24 cellular contexts compared by ENCODE assay signal in the genomic region with DNA sequence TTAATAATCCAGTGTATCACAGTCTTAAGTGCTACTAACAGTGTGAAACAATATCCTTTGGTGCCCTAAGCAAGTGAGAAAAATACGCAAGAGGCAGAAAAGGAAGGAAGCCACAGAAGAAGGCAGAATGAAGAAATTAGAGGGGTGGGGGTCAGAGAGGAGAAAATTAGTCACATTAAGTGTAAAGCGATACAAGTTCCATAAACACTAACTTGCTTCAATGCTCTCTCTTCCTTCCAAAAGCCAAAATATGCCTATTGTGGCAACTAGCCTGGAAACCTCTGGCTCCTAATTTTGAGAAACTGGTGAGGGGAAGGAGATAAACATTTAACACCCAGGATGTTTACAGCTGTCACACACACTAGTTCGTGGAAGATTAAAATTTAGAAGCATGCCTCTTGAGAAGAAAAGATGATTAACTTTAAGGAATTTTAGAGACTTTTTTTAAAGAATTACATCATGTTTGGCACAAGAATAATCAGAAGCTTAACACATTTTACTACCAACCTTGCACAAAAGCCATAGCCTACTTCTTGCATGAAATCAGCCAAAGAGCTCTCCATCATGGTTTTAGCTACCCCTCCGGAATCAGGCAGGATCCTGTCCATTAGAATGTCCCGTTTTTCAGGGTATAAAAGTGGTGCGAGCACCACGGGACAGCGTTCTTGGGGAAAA. TPM values are rescaled to one million over a fixed set of nuclear protein-coding genes. Genes with fewer than 3 reads are reported as not detected.
DNase-seq lines count a peak whose midpoint lies in the region; ATAC-seq, FAIRE-seq and TF ChIP-seq lines count a peak whose summit lies in the region.
"Had no signal": no experiment of that assay in that cellular context is flagged by ENCODE, and none has a peak within 500 bp of the region (broad histone marks: within the 10 kb centered on the region; RNA-seq: fewer than 3 reads in every experiment).

No MANE protein-coding gene starts in this region.

- in situ Hi-C loops in GM12878 (cut with MboI), result no loop called here

- H3K4me3 ChIP-seq in GM12878, result no peak overlapping the region
- H3K4me3 ChIP-seq: BLaER1 treated with 17β-estradiol and CSF1 and Interleukin-3, amounts not matched to agents 10 nM and 100 nM; gastrocnemius medialis had no signal

- FAIRE-seq in GM12878 (lab: Jason Lieb, UNC), result peak; percentile 54
- FAIRE-seq: urothelium cell line had no signal

- H3K27ac Mint-ChIP-seq in activated CD4-positive, alpha-beta T cell treated with anti-CD3 and anti-CD28 coated beads, Interleukin-2, amount 10 ng/mL, durations not matched to agents 7 days and 5 days, result peak overlapping the region; percentile 29
- H3K27ac Mint-ChIP-seq in HFFc6 (peak overlapping the region; percentile 53), neural crest cell (ENCODE audit: unreplicated experiment) (peak overlapping the region; percentile 54)
- H3K27ac Mint-ChIP-seq: activated naive CD8-positive, alpha-beta T cell treated with anti-CD3 and anti-CD28 coated beads, Interleukin-2, amount 10 ng/mL, durations not matched to agents 7 days and 5 days; nephron had no signal

- H3K9me3 Mint-ChIP-seq in activated CD4-positive, alpha-beta T cell treated with anti-CD3 and anti-CD28 coated beads, Interleukin-2, amount 10 ng/mL, durations not matched to agents 7 days and 5 days, result no peaks in the 10 kb centered on the region
- H3K9me3 Mint-ChIP-seq in HFFc6 (no peaks in the 10 kb centered on the region), neural crest cell (no peaks in the 10 kb centered on the region)
- H3K9me3 Mint-ChIP-seq: activated naive CD8-positive, alpha-beta T cell treated with anti-CD3 and anti-CD28 coated beads, Interleukin-2, amount 10 ng/mL, durations not matched to agents 7 days and 5 days; nephron; T-cell had no signal

- H3K27me3 ChIP-seq in GM12878 (replicated peaks in 1 of 2; ENCODE audit: control insufficient read depth in 2 of 2, insufficient read depth in 2 of 2, low read length in 1 of 2), result no peaks in the 10 kb centered on the region
- H3K27me3 ChIP-seq: BLaER1 treated with 17β-estradiol and CSF1 and Interleukin-3, amounts not matched to agents 10 nM and 100 nM; gastrocnemius medialis had no signal

- H3K36me3 ChIP-seq in GM12878 (ENCODE audit: control insufficient read depth in 2 of 2, insufficient read depth in 2 of 2, low read length in 1 of 2), result peaks cover 9 to 58% of the 10 kb centered on the region in 2 experiments

- no peak for ATAC-seq in GM12878
- ATAC-seq: gastrocnemius medialis, T-cell had no signal

- DNase-seq in activated CD4-positive, alpha-beta T cell treated with anti-CD3 and anti-CD28 coated beads, Interleukin-2, amount 10 ng/mL, durations not matched to agents 7 days and 5 days, result no peak
- DNase-seq in activated CD4-positive, alpha-beta T cell treated with anti-CD3 and anti-CD28 coated beads, Interleukin-2, amount 50 U/mL, for 1 hour, result no peak
- no peak for DNase-seq in HFFc6
- DNase-seq in GM12878 (ENCODE audit: low read depth, low spot score), result no peak
- no peak for DNase-seq in neural crest cell (ENCODE audit: low read depth, low spot score)
- no peak for DNase-seq in NCI-H524 (lab: John Stamatoyannopoulos, UW)
- DNase-seq in midbrain (lab: John Stamatoyannopoulos, UW), result no peak
- no peak for DNase-seq in NOMO-1 treated with dmso at 0.1 percent for 144 hours (lab: John Stamatoyannopoulos, UW; ENCODE audit: unreplicated experiment)
- DNase-seq: activated CD4-positive, alpha-beta T cell treated with anti-CD3 and anti-CD28 coated beads, Interleukin-2, amount 50 U/mL, for 48 hours; activated naive CD8-positive, alpha-beta T cell treated with anti-CD3 and anti-CD28 coated beads, Interleukin-2, amount 10 ng/mL, durations not matched to agents 7 days and 5 days; activated T-cell treated with anti-CD3 and anti-CD28 coated beads, Interleukin-2, amount 50 U/mL, for 48 hours; dermis blood vessel endothelial cell; DMS153; gastrocnemius medialis; NCI-H1105; NCI-H69; OCI-M1; SHP77 treated with DMSO at 0.1 percent for 48 hours; stimulated activated CD4-positive, alpha-beta T cell treated with anti-CD3 and anti-CD28 coated beads, Interleukin-4, amount 100 ng/mL, for 4 hours; T-cell had no signal

- no peaks in the 10 kb centered on the region for H3K9me3 ChIP-seq in GM12878 (replicated peaks; ENCODE audit: control insufficient read depth, insufficient read depth, low read length)
- H3K9me3 ChIP-seq: BLaER1 treated with 17β-estradiol and CSF1 and Interleukin-3, amounts not matched to agents 10 nM and 100 nM; gastrocnemius medialis had no signal

- no peak for TF ChIP-seq RAD21 in GM12878 (IDR thresholded peaks at IDR 0.05; ENCODE audit: insufficient read depth, low read depth, low read length)

- TSS peak; percentile 56 for BruUV-seq in GM12878 (replicated peaks; lab: Mats Ljungman, UMichigan)

- TF ChIP-seq CTCF in HFFc6 (IDR thresholded peaks at IDR 0.05), result no peak
- TF ChIP-seq CTCF in GM12878 (IDR thresholded peaks at IDR 0.05 in 2 of 3, conservative IDR thresholded peaks at IDR 0.05 in 1 of 3; ENCODE audit: control insufficient read depth in 2 of 3, extremely low read depth in 1 of 3, insufficient read depth in 1 of 3, low read depth in 3 of 3, low read length in 3 of 3), result no peak
- TF ChIP-seq CTCF in neural crest cell (conservative IDR thresholded peaks at IDR 0.05), result no peak

- 99% methylated on average over 8 of the region's 8 CpGs for WGBS in GM12878 (ENCODE audit: insufficient coverage, insufficient replicate concordance, low lambda C conversion rate, missing lambda C conversion rate)

- no peak overlapping the region for H3K27ac ChIP-seq in GM12878 (ENCODE audit: control insufficient read depth, insufficient read depth)
- H3K27ac ChIP-seq: BLaER1 treated with 17β-estradiol and CSF1 and Interleukin-3, amounts not matched to agents 10 nM and 100 nM; epithelial cell of prostate had no signal

- H3K4me1 Mint-ChIP-seq in activated CD4-positive, alpha-beta T cell treated with anti-CD3 and anti-CD28 coated beads, Interleukin-2, amount 10 ng/mL, durations not matched to agents 7 days and 5 days, result peaks cover 5% of the 10 kb centered on the region
- no peaks in the 10 kb centered on the region for H3K4me1 Mint-ChIP-seq in HFFc6 (ENCODE audit: low read depth)
- H3K4me1 Mint-ChIP-seq in neural crest cell, result no peaks in the 10 kb centered on the region

- no peaks in the 10 kb centered on the region for H4K20me1 ChIP-seq in GM12878 (ENCODE audit: control insufficient read depth, insufficient read depth)

- H3K27me3 Mint-ChIP-seq in activated CD4-positive, alpha-beta T cell treated with anti-CD3 and anti-CD28 coated beads, Interleukin-2, amount 10 ng/mL, durations not matched to agents 7 days and 5 days, result no peaks in the 10 kb centered on the region
- H3K27me3 Mint-ChIP-seq in HFFc6 (ENCODE audit: insufficient read depth) (no peaks in the 10 kb centered on the region), neural crest cell (ENCODE audit: low read depth) (no peaks in the 10 kb centered on the region)
- H3K27me3 Mint-ChIP-seq: activated naive CD8-positive, alpha-beta T cell treated with anti-CD3 and anti-CD28 coated beads, Interleukin-2, amount 10 ng/mL, durations not matched to agents 7 days and 5 days; T-cell had no signal

- peaks cover 69% of the 10 kb centered on the region for H3K36me3 Mint-ChIP-seq in activated CD4-positive, alpha-beta T cell treated with anti-CD3 and anti-CD28 coated beads, Interleukin-2, amount 10 ng/mL, durations not matched to agents 7 days and 5 days (ENCODE audit: low read depth)
- H3K36me3 Mint-ChIP-seq in HFFc6 (ENCODE audit: low read depth) (peaks cover 32% of the 10 kb centered on the region), neural crest cell (ENCODE audit: low read depth) (peaks cover 32% of the 10 kb centered on the region)

- intact Hi-C loops in GM12878 (cut with micrococcal nuclease; ENCODE audit: unreplicated experiment), result no loop called here

- H3K4me3 Mint-ChIP-seq in activated CD4-positive, alpha-beta T cell treated with anti-CD3 and anti-CD28 coated beads, Interleukin-2, amount 10 ng/mL, durations not matched to agents 7 days and 5 days, result no peak overlapping the region
- H3K4me3 Mint-ChIP-seq in HFFc6 (no peak overlapping the region), neural crest cell (no peak overlapping the region)
- H3K4me3 Mint-ChIP-seq: activated naive CD8-positive, alpha-beta T cell treated with anti-CD3 and anti-CD28 coated beads, Interleukin-2, amount 10 ng/mL, durations not matched to agents 7 days and 5 days; nephron; T-cell had no signal

- POLR2A ChIA-PET in activated CD4-positive, alpha-beta T cell treated with anti-CD3 and anti-CD28 coated beads, Interleukin-2, amount 10 ng/mL, durations not matched to agents 7 days and 5 days (lab: Charles Lee), result no interaction called here
- POLR2A ChIA-PET in GM12878 (lab: Charles Lee), result interaction anchor here (0.6 kb wide), 1 partner anchor 12 kb away, joined by 3 read pairs; no protein-coding TSS in a partner anchor

- no peak overlapping the region for H3K9ac ChIP-seq in GM12878 (ENCODE audit: control insufficient read depth, insufficient read depth, low read length)

- H3K4me1 ChIP-seq in GM12878 (ENCODE audit: control insufficient read depth, insufficient read depth, low read length), result no peaks in the 10 kb centered on the region

- CTCF ChIA-PET in activated CD4-positive, alpha-beta T cell treated with anti-CD3 and anti-CD28 coated beads, Interleukin-2, amount 10 ng/mL, durations not matched to agents 7 days and 5 days (lab: Charles Lee), result interaction anchor here (0.7 to 1.2 kb wide), 2 partner anchors 12 to 16 kb away, joined by 3 to 4 read pairs; no protein-coding TSS in a partner anchor
- CTCF ChIA-PET in GM12878 (lab: Yijun Ruan, JAX), result no interaction called here

- RAD21 ChIA-PET in GM12878 (lab: Charles Lee; ENCODE audit: unreplicated experiment), result no interaction called here

- no peaks in the 10 kb centered on the region for H3K79me2 ChIP-seq in GM12878 (ENCODE audit: control insufficient read depth, insufficient read depth, low read length)

- TF ChIP-seq POLR2A in GM12878 (IDR thresholded peaks at IDR 0.05; ENCODE audit: low read depth, low read length), result no peak

- no peak overlapping the region for H2AFZ ChIP-seq in GM12878 (ENCODE audit: control insufficient read depth, low read depth, low read length)

- SMC1A ChIA-PET in GM12878 (lab: Charles Lee; ENCODE audit: uncharacterized antibody, unreplicated experiment), result no interaction called here

- H3K4me2 ChIP-seq in GM12878 (ENCODE audit: control insufficient read depth, insufficient read depth), result no peak overlapping the region

- TF ChIP-seq EP300 in GM12878 (IDR thresholded peaks at IDR 0.05; ENCODE audit: borderline replicate concordance in 1 of 2, control insufficient read depth in 1 of 2, low read depth in 2 of 2, low read length in 2 of 2), result no peak

RNA-seq across cellular contexts. Expression of a gene that starts 44.7 kb away (rescaled TPM):
- total RNA-seq in activated CD4-positive, alpha-beta T cell treated with anti-CD3 and anti-CD28 coated beads, Interleukin-2, amount 10 ng/mL, durations not matched to agents 7 days and 5 days, result 100 to 1,000 TPM; 245 to 283 TPM
- 100 to 1,000 TPM; 114 to 139 (median 121) TPM for total RNA-seq in HFFc6 (2021; fragmentation: NEBNext Ultra II Directional; extraction: Animal tissue kit (Norgen Biotek cat#: 25700))
- 334 and 351 TPM in 2 replicates for total RNA-seq in GM12878 (2013; cell fraction: nucleolus; rRNA removed)
- total RNA-seq in GM12878 (2014; rRNA removed) (246 and 249 TPM in 2 replicates), GM12878 (2014; rRNA removed; fragmentation: Illumina TruSeq; extraction: Trizol) (220 and 225 TPM in 2 replicates), GM12878 (2021) (199 and 213 TPM in 2 replicates), neural crest cell (247 and 254 TPM in 2 replicates)
- 216 TPM for polyA plus RNA-seq in GM12878 (2011; ENCODE audit: low read depth)
- polyA plus RNA-seq in GM12878 (2011; rRNA removed) (188 and 233 TPM in 2 replicates), GM12878 (2014; fragmentation: Illumina TruSeq; extraction: Trizol) (219 and 223 TPM in 2 replicates), GM12878 (2014; fragmentation: Nextera tagmentation; extraction: Ambion mirVana) (100 to 1,000 TPM; 101 to 131 TPM), GM12878 (2014; rRNA removed) (136 and 162 TPM in 2 replicates), GM12878 (2016; fragmentation: Nextera tagmentation; extraction: Ambion mirVana) (100 to 1,000 TPM; 115 to 117 TPM)
- 235 and 250 TPM in 2 replicates for polyA plus RNA-seq in GM12878 (2011; cell fraction: cytosol; rRNA removed)
- 183 and 244 TPM in 2 replicates for polyA plus RNA-seq in GM12878 (2011; cell fraction: nucleus; rRNA removed)
- 163 and 203 TPM in 2 replicates for polyA plus RNA-seq in GM12878 (2012)
- 619 and 877 TPM in 2 replicates for polyA minus RNA-seq in GM12878 (2011; rRNA and poly(A)+ RNA removed)
- polyA minus RNA-seq in GM12878 (2011; cell fraction: cytosol; rRNA and poly(A)+ RNA removed), result 180 and 231 TPM in 2 replicates
- polyA minus RNA-seq in GM12878 (2011; cell fraction: nucleus; rRNA and poly(A)+ RNA removed), result 159 and 214 TPM in 2 replicates
